8 cellular contexts compared by ENCODE assay signal in genomic region chr7:4715385-4715770, GRCh38. TPM values are rescaled to one million over a fixed set of nuclear protein-coding genes. Genes with fewer than 3 reads are reported as not detected.
DNase-seq lines count a peak whose midpoint lies in the region; ATAC-seq and TF ChIP-seq lines count a peak whose summit lies in the region.

No MANE protein-coding gene starts in this region.

- TF ChIP-seq RAD21 in Ishikawa (IDR thresholded peaks at IDR 0.05; ENCODE audit: low read depth) = no peak

- TF ChIP-seq EP300 in Ishikawa (IDR thresholded peaks at IDR 0.05; ENCODE audit: borderline replicate concordance) = peak; percentile 35; the same call in 1 of the 2 replicates

- DNase-seq in body of pancreas = peak in 3 of 4 donors; percentile 31 to 69 (median 35)
- peak; percentile 77 for DNase-seq in left lobe of liver (ENCODE audit: low spot score)
- DNase-seq in inferior parietal cortex (ENCODE audit: extremely low spot score) = no peak
- DNase-seq in NCI-H187 treated with DMSO at 0.1 percent for 48 hours (lab: John Stamatoyannopoulos, UW) = no peak
- DNase-seq in NCI-H1694 treated with DMSO at 0.1 percent for 48 hours (lab: John Stamatoyannopoulos, UW) = no peak

- H3K36me3 ChIP-seq in body of pancreas (replicated peaks in 1 of 2; ENCODE audit: insufficient read depth in 1 of 2, low read depth in 2 of 2) = no peaks in the 10 kb centered on the region
- H3K36me3 ChIP-seq in subcutaneous abdominal adipose tissue (ENCODE audit: control insufficient read depth in 5 of 5, insufficient read depth in 5 of 5, low read length in 5 of 5) = peaks cover 0 to 15% (median 5%) of the 10 kb centered on the region in 5 donors

- H3K4me1 ChIP-seq in body of pancreas (peaks cover 11% of the 10 kb centered on the region), subcutaneous abdominal adipose tissue (ENCODE audit: control insufficient read depth in 5 of 5, insufficient read depth in 5 of 5, low read length in 5 of 5) (peaks cover 4 to 40% (median 38%) of the 10 kb centered on the region in 5 donors)

- ATAC-seq in body of pancreas (peak; percentile 71), left lobe of liver (peak; percentile 85), HG03159 (IDR thresholded peaks at IDR 0.05; ENCODE audit: unreplicated experiment) (no peak)

- no peak overlapping the region for H3K9ac ChIP-seq in subcutaneous abdominal adipose tissue (ENCODE audit: low read length in 5 of 5)

- H3K4me3 ChIP-seq in body of pancreas (no peak overlapping the region), subcutaneous abdominal adipose tissue (ENCODE audit: low read depth in 1 of 5, low read length in 5 of 5) (peak overlapping the region in 4 of 5 donors; percentile 3 to 46 (median 37))

- intact Hi-C loops in body of pancreas (cut with DNase I) = no loop called here

- 49 to 97% methylated on average over 6 to 15 of the region's 15 CpGs for WGBS in body of pancreas, 2 donors

- H3K27ac ChIP-seq in body of pancreas = peak overlapping the region in 2 of 4 donors; percentile 12 to 29
- no peak overlapping the region for H3K27ac ChIP-seq in subcutaneous abdominal adipose tissue (ENCODE audit: low read depth, low read length)

- H3K9me3 ChIP-seq in body of pancreas (no peaks in the 10 kb centered on the region), subcutaneous abdominal adipose tissue (ENCODE audit: control insufficient read depth in 5 of 5, low read length in 5 of 5) (no peaks in the 10 kb centered on the region)

- H3K27me3 ChIP-seq in body of pancreas = no peaks in the 10 kb centered on the region
- H3K27me3 ChIP-seq in subcutaneous abdominal adipose tissue (ENCODE audit: control insufficient read depth in 5 of 5, insufficient read depth in 4 of 5, low read length in 5 of 5) = no peaks in the 10 kb centered on the region

- no peak for TF ChIP-seq POLR2A in body of pancreas (IDR thresholded peaks at IDR 0.05)

- no peak for TF ChIP-seq CTCF in body of pancreas (IDR thresholded peaks at IDR 0.05)

TF ChIP-seq in Ishikawa, 13 proteins besides CTCF, POLR2A, EP300 and RAD21:
- TF ChIP-seq REST (IDR thresholded peaks at IDR 0.05; ENCODE audit: low read depth) (no peak), FOXM1 (IDR thresholded peaks at IDR 0.05; ENCODE audit: borderline replicate concordance, low read depth) (no peak), CEBPB (IDR thresholded peaks at IDR 0.05) (peak; percentile 98), TEAD4 (IDR thresholded peaks at IDR 0.05) (peak; percentile 53), NFIC (IDR thresholded peaks at IDR 0.05) (peak; percentile 76), USF1 (IDR thresholded peaks at IDR 0.05) (0 out of 2 replicates have a peak, but pooled peaks have one; percentile 7), TCF12 (IDR thresholded peaks at IDR 0.05; ENCODE audit: low read depth) (peak; percentile 33; the same call in 1 of the 2 replicates), TAF1 (IDR thresholded peaks at IDR 0.05; ENCODE audit: low read depth) (no peak), CREB1 (IDR thresholded peaks at IDR 0.05; ENCODE audit: low read depth) (no peak), ZBTB7A (IDR thresholded peaks at IDR 0.05; ENCODE audit: low read depth) (no peak), EGR1 (IDR thresholded peaks at IDR 0.05) (no peak), MAX (IDR thresholded peaks at IDR 0.05) (0 out of 2 replicates have a peak, but pooled peaks have one; percentile 25)

RNA-seq across cellular contexts. Expression of gene FOXK1, which starts 33.3 kb away (rescaled TPM):
- 10 to 100 TPM; 16.2 to 17.6 TPM for total RNA-seq in body of pancreas
- total RNA-seq in left lobe of liver = 8.4 TPM

Comparison
In these comparisons a context has a peak if more than half of its experiments do, and no peak if none do; other contexts are left out.
1. DNase-seq: peak in body of pancreas (3 of 4) and left lobe of liver (single experiment); none in inferior parietal cortex (single experiment), NCI-H187 treated with DMSO at 0.1 percent for 48 hours (single experiment) and NCI-H1694 treated with DMSO at 0.1 percent for 48 hours (single experiment).
2. H3K4me3 ChIP-seq: peak in subcutaneous abdominal adipose tissue (4 of 5); none in body of pancreas (0 of 2).